Comparison of ENCODE assay signal across 13 cellular contexts in the genomic region with DNA sequence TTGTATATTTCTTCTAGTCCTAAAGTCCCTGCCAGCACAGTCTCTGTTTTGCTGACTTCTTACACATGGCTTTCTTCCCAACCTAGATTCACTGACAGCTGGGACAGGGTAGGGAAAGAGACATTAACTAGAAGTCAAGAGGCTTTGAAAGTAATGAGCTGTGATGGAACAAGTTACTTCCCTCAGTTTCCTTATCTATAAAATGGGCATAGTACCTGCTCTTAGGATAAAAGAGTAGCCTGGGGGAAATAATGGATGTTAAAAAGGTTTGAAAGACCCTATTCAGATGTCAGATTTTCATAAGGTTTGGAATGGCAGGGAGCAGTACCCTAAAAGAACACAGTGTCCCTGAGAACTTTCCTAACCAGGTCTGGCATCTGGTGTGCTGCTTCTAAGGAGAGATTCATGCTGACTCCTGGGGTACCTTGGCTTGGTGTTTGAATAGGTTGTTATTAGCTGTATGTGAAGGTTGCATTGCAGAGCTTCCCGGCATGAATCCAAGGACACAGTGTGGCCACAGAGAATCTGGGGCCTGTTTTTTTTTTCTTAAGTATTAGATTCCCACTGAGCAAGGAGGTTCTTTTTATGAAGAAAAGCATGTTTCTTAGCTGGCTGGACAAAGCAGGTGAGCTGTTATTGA. TPM values are rescaled to one million over a fixed set of nuclear protein-coding genes. Genes with fewer than 3 reads are reported as not detected.
DNase-seq lines count a peak whose midpoint lies in the region; ATAC-seq and TF ChIP-seq lines count a peak whose summit lies in the region.
"Had no signal": no experiment of that assay in that cellular context is flagged by ENCODE, and none has a peak within 500 bp of the region (broad histone marks: within the 10 kb centered on the region; RNA-seq: fewer than 3 reads in every experiment).

No MANE protein-coding gene starts in this region.

- intact Hi-C loops in spleen (cut with DNase I; ENCODE audit: low total_unique reads): no loop called here

- TF ChIP-seq CTCF in Peyer's patch (IDR thresholded peaks at IDR 0.05) (no peak), spleen (IDR thresholded peaks at IDR 0.05 in 8 of 11, conservative IDR thresholded peaks at IDR 0.05 in 3 of 11) (no peak)

- DNase-seq in activated naive CD4-positive, alpha-beta T cell treated with anti-CD3 and anti-CD28 coated beads, Interleukin-2, amount 10 ng/mL, durations not matched to agents 7 days and 5 days: no peak
- no peak for DNase-seq in activated naive CD4-positive, alpha-beta T cell treated with anti-CD3 and anti-CD28 coated beads, Interleukin-2, amount 50 U/mL, for 16 hours
- DNase-seq in Peyer's patch (no peak), cerebellar cortex (ENCODE audit: low spot score) (peak; percentile 18), spleen (no peak), NCI-H1092 (lab: John Stamatoyannopoulos, UW) (no peak)
- no peak for DNase-seq in stimulated activated CD4-positive, alpha-beta T cell treated with anti-CD3 and anti-CD28 coated beads, Interleukin-4, amount 100 ng/mL, for 4 hours
- DNase-seq: NCI-H2171 treated with DMSO at 0.1 percent for 48 hours had no signal

- H3K9me3 ChIP-seq in Peyer's patch (no peaks in the 10 kb centered on the region), spleen (no peaks in the 10 kb centered on the region)

- ATAC-seq in GM18868 (IDR thresholded peaks at IDR 0.05; ENCODE audit: unreplicated experiment): no peak
- ATAC-seq: SK-N-SH treated with all-trans-retinoic acid at 6 μM for 48 hours had no signal

- TF ChIP-seq POLR2A in Peyer's patch (IDR thresholded peaks at IDR 0.05): no peak
- no peak for TF ChIP-seq POLR2A in spleen (IDR thresholded peaks at IDR 0.05)

- H3K4me1 ChIP-seq in Peyer's patch (peaks cover 0 to 25% (median 16%) of the 10 kb centered on the region in 4 donors), spleen (peaks cover 29 to 99% (median 63%) of the 10 kb centered on the region in 6 donors)

- CTCF ChIA-PET in activated naive CD4-positive, alpha-beta T cell treated with anti-CD3 and anti-CD28 coated beads, Interleukin-2, amount 10 ng/mL, durations not matched to agents 7 days and 5 days (lab: Charles Lee): interaction anchor here (0.8 to 19.4 kb wide), 10 partner anchors 12 to 109 kb away, joined by 3 to 414 read pairs (median 4); no protein-coding TSS in a partner anchor

- H3K9me3 Mint-ChIP-seq in activated naive CD4-positive, alpha-beta T cell treated with anti-CD3 and anti-CD28 coated beads, Interleukin-2, amount 10 ng/mL, durations not matched to agents 7 days and 5 days: no peaks in the 10 kb centered on the region

- H3K4me3 Mint-ChIP-seq in activated naive CD4-positive, alpha-beta T cell treated with anti-CD3 and anti-CD28 coated beads, Interleukin-2, amount 10 ng/mL, durations not matched to agents 7 days and 5 days: peak overlapping the region; percentile 86

- WGBS in spleen, 5 donors: 50 to 80% (median 70%) methylated on average over 1 of the region's 1 CpG

- H3K4me3 ChIP-seq in Peyer's patch: no peak overlapping the region
- H3K4me3 ChIP-seq in spleen: no peak overlapping the region
- H3K4me3 ChIP-seq: coronary artery, lung had no signal

- peak overlapping the region; percentile 93 for H3K27ac Mint-ChIP-seq in activated naive CD4-positive, alpha-beta T cell treated with anti-CD3 and anti-CD28 coated beads, Interleukin-2, amount 10 ng/mL, durations not matched to agents 7 days and 5 days

- H3K36me3 Mint-ChIP-seq in activated naive CD4-positive, alpha-beta T cell treated with anti-CD3 and anti-CD28 coated beads, Interleukin-2, amount 10 ng/mL, durations not matched to agents 7 days and 5 days: peaks cover 28% of the 10 kb centered on the region

- no peaks in the 10 kb centered on the region for H3K27me3 Mint-ChIP-seq in activated naive CD4-positive, alpha-beta T cell treated with anti-CD3 and anti-CD28 coated beads, Interleukin-2, amount 10 ng/mL, durations not matched to agents 7 days and 5 days

- H3K27ac ChIP-seq in Peyer's patch: peak overlapping the region in 3 of 4 donors; percentile 47 to 99 (median 84)
- H3K27ac ChIP-seq in spleen: peak overlapping the region in 7 of 8 donors; percentile 54 to 100 (median 94)
- H3K27ac ChIP-seq: parathyroid adenoma had no signal

- no peaks in the 10 kb centered on the region for H3K27me3 ChIP-seq in Peyer's patch
- no peaks in the 10 kb centered on the region for H3K27me3 ChIP-seq in spleen (replicated peaks in 1 of 7)

- peaks cover 66% of the 10 kb centered on the region for H3K4me1 Mint-ChIP-seq in activated naive CD4-positive, alpha-beta T cell treated with anti-CD3 and anti-CD28 coated beads, Interleukin-2, amount 10 ng/mL, durations not matched to agents 7 days and 5 days

- H3K36me3 ChIP-seq in Peyer's patch (no peaks in the 10 kb centered on the region), spleen (peaks cover 0 to 2% (median 0%) of the 10 kb centered on the region in 6 donors)

RNA-seq across cellular contexts. Expression of gene RASSF5, which starts 47.6 kb away (rescaled TPM):
- total RNA-seq in Peyer's patch (10 to 100 TPM in 2 of 4 donors, 1 to 10 TPM in 2; 7.4 to 35.5 (median 10.0) TPM), spleen (100 to 1,000 TPM; 121 to 168 (median 131) TPM)
- polyA plus RNA-seq in spleen: 10 to 100 TPM; 32.2 to 39.5 (median 35.8) TPM

RNA-seq across cellular contexts. Expression of gene EIF2D, which starts 57.3 kb away (rescaled TPM):
- total RNA-seq in Peyer's patch: 10 to 100 TPM; 20.0 to 66.0 (median 34.9) TPM
- total RNA-seq in spleen: 10 to 100 TPM; 38.7 to 48.6 (median 43.0) TPM
- polyA plus RNA-seq in spleen: 10 to 100 TPM; 41.8 to 51.6 (median 50.0) TPM
